In genomic region chr21:41845310-41846032, GRCh38 we compare ENCODE assay signal across 1 cellular context.
TF ChIP-seq lines count a peak whose summit lies in the region.

No MANE protein-coding gene starts in this region.

TF ChIP-seq in K562, 482 proteins besides CTCF, POLR2A, EP300 and RAD21:
- TF ChIP-seq TEAD2 (tag; IDR thresholded peaks at IDR 0.05) (no peak), KDM4B (IDR thresholded peaks at IDR 0.05; ENCODE audit: borderline replicate concordance in 2 of 2, low read depth in 1 of 2) (no peak), KDM1A (IDR thresholded peaks at IDR 0.05) (peak; percentile 36 to 81; a peak in 2 of 4 replicates), RCOR1 (IDR thresholded peaks at IDR 0.05; ENCODE audit: borderline replicate concordance in 1 of 2, low read depth in 2 of 2, low read length in 2 of 2) (0 out of 4 replicates have a peak, but pooled peaks of 1 of the 2 experiments have one; percentile 23), MECOM (CRISPR knock-in tag; IDR thresholded peaks at IDR 0.05) (no peak), TRIM28 (IDR thresholded peaks at IDR 0.05) (no peak), ZNF274 (IDR thresholded peaks at IDR 0.05; ENCODE audit: borderline replicate concordance, low read depth, low read length) (no peak), HDAC3 (IDR thresholded peaks at IDR 0.05; ENCODE audit: borderline replicate concordance, partially characterized antibody) (no peak), CTBP1 (IDR thresholded peaks at IDR 0.05; ENCODE audit: borderline replicate concordance) (no peak), ZNF589 (CRISPR knock-in tag; IDR thresholded peaks at IDR 0.05; ENCODE audit: low read depth) (no peak), KAT8 (IDR thresholded peaks at IDR 0.05; ENCODE audit: low read depth) (no peak), RBFOX2 (IDR thresholded peaks at IDR 0.05; ENCODE audit: low read depth, low read length) (0 out of 2 replicates have a peak, but pooled peaks have one; percentile 39), LARP7 (IDR thresholded peaks at IDR 0.05) (no peak), BCOR (IDR thresholded peaks at IDR 0.05) (peak; percentile 91), RBM22 (IDR thresholded peaks at IDR 0.05; ENCODE audit: low read depth, low read length, poor library complexity, severe bottlenecking) (no peak), SMAD4 (CRISPR knock-in tag; conservative IDR thresholded peaks at IDR 0.05) (no peak), ZNF239 (CRISPR knock-in tag; IDR thresholded peaks at IDR 0.05) (no peak), HDAC2 (IDR thresholded peaks at IDR 0.05) (peak; percentile 67; the same call in 1 of the 2 replicates), HDGF (IDR thresholded peaks at IDR 0.05) (0 out of 2 replicates have a peak, but pooled peaks have one; percentile 62), CBX2 (IDR thresholded peaks at IDR 0.05; ENCODE audit: insufficient read depth, low read length, poor library complexity, severe bottlenecking) (no peak), ZNF609 (CRISPR knock-in tag; IDR thresholded peaks at IDR 0.05; ENCODE audit: borderline replicate concordance) (no peak), RBM25 (IDR thresholded peaks at IDR 0.05; ENCODE audit: low read depth, low read length, severe bottlenecking) (peak; percentile 57), ZHX1 (conservative IDR thresholded peaks at IDR 0.05; ENCODE audit: low read length) (no peak)
